ENCODE assay signal across 20 cellular contexts in the genomic region with DNA sequence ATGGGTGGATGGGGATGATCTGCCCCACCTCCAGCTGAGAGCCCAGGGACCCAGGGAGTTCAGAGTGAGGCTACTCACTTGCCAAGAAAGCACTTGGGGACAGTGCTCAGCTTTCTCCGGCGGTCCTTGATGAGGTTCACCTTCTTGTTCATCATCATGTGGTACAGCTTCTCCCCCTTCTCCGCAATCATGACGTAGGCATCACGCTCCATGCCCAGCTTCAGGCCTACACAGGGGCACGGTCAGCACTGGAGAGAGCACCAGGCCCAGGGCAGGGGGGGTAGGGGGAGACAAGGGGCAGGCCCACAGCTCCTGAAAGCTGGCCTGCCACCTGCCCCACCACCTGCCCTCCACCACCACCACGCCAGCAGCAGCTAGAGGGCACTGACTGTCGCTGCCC.
DNase-seq lines count a peak whose midpoint lies in the region; ATAC-seq and TF ChIP-seq lines count a peak whose summit lies in the region.
"Had no signal": no experiment of that assay in that cellular context is flagged by ENCODE, and none has a peak within 500 bp of the region (broad histone marks: within the 10 kb centered on the region; RNA-seq: fewer than 3 reads in every experiment).

No MANE protein-coding gene starts in this region.

- peaks cover 40% of the 10 kb centered on the region for H3K4me1 Mint-ChIP-seq in activated CD4-positive, alpha-beta memory T cell treated with anti-CD3 and anti-CD28 coated beads, Interleukin-2, amount 10 ng/mL, durations not matched to agents 7 days and 5 days
- H3K4me1 Mint-ChIP-seq in endothelial cell (ENCODE audit: unreplicated experiment): peaks cover 60% of the 10 kb centered on the region
- H3K4me1 Mint-ChIP-seq in stimulated activated effector memory CD8-positive, alpha-beta T cell treated with anti-CD3 and anti-CD28 coated beads, Interleukin-12 subunit alpha, Interleukin-12 subunit beta, amount 100 ng/mL, for 72 hours: peaks cover 59% of the 10 kb centered on the region

- TF ChIP-seq CTCF in HL-60 (IDR thresholded peaks at IDR 0.05; ENCODE audit: insufficient read depth, low read length) (no peak), endothelial cell (IDR thresholded peaks at IDR 0.05; ENCODE audit: unreplicated experiment) (no peak)

- peak overlapping the region; percentile 41 for H3K27ac Mint-ChIP-seq in activated CD4-positive, alpha-beta memory T cell treated with anti-CD3 and anti-CD28 coated beads, Interleukin-2, amount 10 ng/mL, durations not matched to agents 7 days and 5 days
- H3K27ac Mint-ChIP-seq in endothelial cell (ENCODE audit: unreplicated experiment): no peak overlapping the region
- peak overlapping the region; percentile 91 for H3K27ac Mint-ChIP-seq in stimulated activated effector memory CD8-positive, alpha-beta T cell treated with anti-CD3 and anti-CD28 coated beads, Interleukin-12 subunit alpha, Interleukin-12 subunit beta, amount 100 ng/mL, for 72 hours

- DNase-seq in HL-60 (ENCODE audit: low read depth in 1 of 2, low spot score in 1 of 2) (no peak), endothelial cell (ENCODE audit: low spot score) (no peak), NCI-H2081 (lab: John Stamatoyannopoulos, UW) (no peak)
- DNase-seq in activated CD4-positive, alpha-beta memory T cell treated with anti-CD3 and anti-CD28 coated beads, Interleukin-2, amount 10 ng/mL, durations not matched to agents 7 days and 5 days: no peak
- no peak for DNase-seq in stimulated activated effector memory CD8-positive, alpha-beta T cell treated with anti-CD3 and anti-CD28 coated beads, Interleukin-12 subunit alpha, Interleukin-12 subunit beta, amount 100 ng/mL, for 72 hours (ENCODE audit: low spot score in 2 of 2)
- DNase-seq in activated CD4-positive, alpha-beta T cell treated with anti-CD3 and anti-CD28 coated beads, Interleukin-2, amount 50 U/mL, for 4 hours: no peak
- DNase-seq: ACHN, AML-193, Caco-2, DMS153, NCI-H1417, NCI-H2029, NCI-H510A, NCI-H774, PC-3 had no signal

- no peak for ATAC-seq in stimulated activated effector memory CD8-positive, alpha-beta T cell treated with anti-CD3 and anti-CD28 coated beads, Interleukin-12 subunit alpha, Interleukin-12 subunit beta, amount 100 ng/mL, for 72 hours
- ATAC-seq in GM21529 (IDR thresholded peaks at IDR 0.05; ENCODE audit: unreplicated experiment): no peak
- ATAC-seq in HG03135 (IDR thresholded peaks at IDR 0.05; ENCODE audit: unreplicated experiment): no peak
- ATAC-seq: K562, PC-3 had no signal

- POLR2A ChIA-PET in activated CD4-positive, alpha-beta memory T cell treated with anti-CD3 and anti-CD28 coated beads, Interleukin-2, amount 10 ng/mL, durations not matched to agents 7 days and 5 days (lab: Charles Lee): no interaction called here

- no peaks in the 10 kb centered on the region for H3K9me3 Mint-ChIP-seq in activated CD4-positive, alpha-beta memory T cell treated with anti-CD3 and anti-CD28 coated beads, Interleukin-2, amount 10 ng/mL, durations not matched to agents 7 days and 5 days
- no peaks in the 10 kb centered on the region for H3K9me3 Mint-ChIP-seq in endothelial cell (ENCODE audit: unreplicated experiment)
- H3K9me3 Mint-ChIP-seq in stimulated activated effector memory CD8-positive, alpha-beta T cell treated with anti-CD3 and anti-CD28 coated beads, Interleukin-12 subunit alpha, Interleukin-12 subunit beta, amount 100 ng/mL, for 72 hours: no peaks in the 10 kb centered on the region
- H3K9me3 Mint-ChIP-seq: CD14-positive monocyte had no signal

- CTCF ChIA-PET in activated CD4-positive, alpha-beta memory T cell treated with anti-CD3 and anti-CD28 coated beads, Interleukin-2, amount 10 ng/mL, durations not matched to agents 7 days and 5 days (lab: Charles Lee): no interaction called here

- no peaks in the 10 kb centered on the region for H3K27me3 Mint-ChIP-seq in activated CD4-positive, alpha-beta memory T cell treated with anti-CD3 and anti-CD28 coated beads, Interleukin-2, amount 10 ng/mL, durations not matched to agents 7 days and 5 days
- H3K27me3 Mint-ChIP-seq in endothelial cell (ENCODE audit: unreplicated experiment): peaks cover 23% of the 10 kb centered on the region

- no peak overlapping the region for H3K4me3 ChIP-seq in HL-60 (replicated peaks; ENCODE audit: insufficient read depth, low read length)
- H3K4me3 ChIP-seq: K562 had no signal

- peak overlapping the region; percentile 74 for H3K27ac ChIP-seq in HL-60 (replicated peaks)
- H3K27ac ChIP-seq: RWPE1 had no signal

- no peak overlapping the region for H3K4me3 Mint-ChIP-seq in activated CD4-positive, alpha-beta memory T cell treated with anti-CD3 and anti-CD28 coated beads, Interleukin-2, amount 10 ng/mL, durations not matched to agents 7 days and 5 days
- H3K4me3 Mint-ChIP-seq in endothelial cell (ENCODE audit: unreplicated experiment): peak overlapping the region; percentile 27
- no peak overlapping the region for H3K4me3 Mint-ChIP-seq in stimulated activated effector memory CD8-positive, alpha-beta T cell treated with anti-CD3 and anti-CD28 coated beads, Interleukin-12 subunit alpha, Interleukin-12 subunit beta, amount 100 ng/mL, for 72 hours
- H3K4me3 Mint-ChIP-seq: CD14-positive monocyte had no signal

- H3K36me3 Mint-ChIP-seq in activated CD4-positive, alpha-beta memory T cell treated with anti-CD3 and anti-CD28 coated beads, Interleukin-2, amount 10 ng/mL, durations not matched to agents 7 days and 5 days (ENCODE audit: low read depth): peaks cover 81% of the 10 kb centered on the region
- H3K36me3 Mint-ChIP-seq in endothelial cell (ENCODE audit: low read depth, unreplicated experiment): peaks cover 77% of the 10 kb centered on the region
- peaks cover 72% of the 10 kb centered on the region for H3K36me3 Mint-ChIP-seq in stimulated activated effector memory CD8-positive, alpha-beta T cell treated with anti-CD3 and anti-CD28 coated beads, Interleukin-12 subunit alpha, Interleukin-12 subunit beta, amount 100 ng/mL, for 72 hours

- no peaks in the 10 kb centered on the region for H3K27me3 ChIP-seq in HL-60 (ENCODE audit: insufficient read depth, poor library complexity, severe bottlenecking)
